In the genomic region with DNA sequence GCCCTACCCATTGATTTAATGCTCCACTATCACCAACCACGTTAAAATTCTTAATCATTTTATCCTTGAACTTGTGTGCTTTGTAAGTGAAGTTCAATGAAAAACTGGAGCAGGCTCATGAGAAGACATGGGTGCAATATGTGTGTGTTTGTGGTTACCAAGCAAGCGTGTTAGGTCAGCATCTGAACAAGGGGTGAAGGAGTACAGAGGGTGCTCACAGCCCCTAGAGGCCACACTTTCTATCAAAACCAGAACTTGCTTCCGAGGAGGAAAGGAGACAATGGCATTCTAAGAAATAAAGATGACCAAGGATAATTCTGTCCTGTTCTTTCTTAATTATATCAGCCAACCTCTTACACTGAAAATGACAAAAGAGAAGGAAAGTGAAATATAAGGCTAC, we compare ENCODE assay signal across 8 cellular contexts.
"Had no signal": no experiment of that assay in that cellular context is flagged by ENCODE, and none has a peak within 500 bp of the region (broad histone marks: within the 10 kb centered on the region; RNA-seq: fewer than 3 reads in every experiment).

No MANE protein-coding gene starts in this region.

- H3K4me3 Mint-ChIP-seq: H9, IgD-negative memory B cell had no signal

- H3K4me3 ChIP-seq: GM23248 had no signal

- H3K9ac ChIP-seq: GM23248 had no signal

- H3K27ac ChIP-seq: GM23248 had no signal

- H2AFZ ChIP-seq: GM23248 had no signal

- DNase-seq: GM23248, H9, HCEC 1CT, KBM-7 had no signal

- H3K9me3 Mint-ChIP-seq: H9, IgD-negative memory B cell had no signal

- H3K27ac Mint-ChIP-seq: H9, IgD-negative memory B cell had no signal

- H3K36me3 Mint-ChIP-seq: IgD-negative memory B cell had no signal

- FAIRE-seq: H1, H54, HTR-8/SVneo had no signal

- H3K4me1 Mint-ChIP-seq: H9 had no signal
